ENCODE assay signal across 34 cellular contexts in genomic region chr3:162183440-162183839, GRCh38.
"Had no signal": no experiment of that assay in that cellular context is flagged by ENCODE, and none has a peak within 500 bp of the region (broad histone marks: within the 10 kb centered on the region; RNA-seq: fewer than 3 reads in every experiment).

No MANE protein-coding gene starts in this region.

- DNase-seq: activated effector memory CD4-positive, alpha-beta T cell treated with anti-CD3 and anti-CD28 coated beads, Interleukin-2, amount 50 U/mL, for 16 hours; activated effector memory CD4-positive, alpha-beta T cell treated with Interleukin-2 at 50 U/mL for 16 hours; activated gamma-delta T cell; activated gamma-delta T cell treated with Interleukin-2 at 50 U/mL for 16 hours; activated naive CD4-positive, alpha-beta T cell; activated naive CD4-positive, alpha-beta T cell treated with anti-CD3 and anti-CD28 coated beads for 36 hours; activated naive CD4-positive, alpha-beta T cell treated with anti-CD3 and anti-CD28 coated beads, Interleukin-2, amount 10 ng/mL, durations not matched to agents 7 days and 5 days; activated naive CD4-positive, alpha-beta T cell treated with anti-CD3 and anti-CD28 coated beads, Interleukin-2, amount 50 U/mL, for 16 hours; activated naive CD4-positive, alpha-beta T cell treated with Interleukin-2 at 50 U/mL for 16 hours; activated naive CD8-positive, alpha-beta T cell treated with anti-CD3 and anti-CD28 coated beads for 36 hours; activated naive CD8-positive, alpha-beta T cell treated with anti-CD3 and anti-CD28 coated beads, Interleukin-2, amount 10 ng/mL, durations not matched to agents 7 days and 5 days; activated naive CD8-positive, alpha-beta T cell treated with anti-CD3 and anti-CD28 coated beads, Interleukin-2, amount 50 U/mL, for 24 hours; activated T-cell treated with anti-CD3 and anti-CD28 coated beads, Interleukin-2, amount 50 U/mL, for 1 hour; activated T-cell treated with anti-CD3 and anti-CD28 coated beads, Interleukin-2, amount 50 U/mL, for 24 hours; activated T-cell treated with anti-CD3 and anti-CD28 coated beads, Interleukin-2, amount 50 U/mL, for 4 hours; activated T-cell treated with anti-CD3 and anti-CD28 coated beads, Interleukin-2, amount 50 U/mL, for 48 hours; activated T-cell treated with anti-CD3 and anti-CD28 coated beads, Interleukin-2, amount 50 U/mL, for 72 hours; adrenal gland; amniotic stem cell; amygdala; anterior cingulate cortex; aorta; body of pancreas; brain microvascular endothelial cell; caudate nucleus; central memory CD4-positive, alpha-beta T cell; cerebellar nuclear complex had no signal

- H3K27me3 ChIP-seq: adrenal gland, ascending aorta, body of pancreas, brain microvascular endothelial cell, breast epithelium, cardiac muscle cell had no signal

- FAIRE-seq: astrocyte, bronchial epithelial cell had no signal

- H3K27ac ChIP-seq: adrenal gland, ascending aorta, body of pancreas, brain microvascular endothelial cell, breast epithelium, cardiac muscle cell had no signal

- H3K4me1 ChIP-seq: adrenal gland, ascending aorta, body of pancreas, breast epithelium had no signal

- H3K9me3 ChIP-seq: adrenal gland, ascending aorta, body of pancreas had no signal

- H3K4me3 ChIP-seq: adrenal gland, ascending aorta, body of pancreas, breast epithelium, cardiac muscle cell had no signal

- H3K36me3 ChIP-seq: adrenal gland, ascending aorta, brain microvascular endothelial cell, breast epithelium, cardiac muscle cell had no signal

- ATAC-seq: activated naive CD4-positive, alpha-beta T cell treated with anti-CD3 and anti-CD28 coated beads, Interleukin-2, amount 50 U/mL, for 72 hours; activated naive CD8-positive, alpha-beta T cell treated with anti-CD3 and anti-CD28 coated beads, Interleukin-2, amount 50 U/mL, for 24 hours; activated T-cell treated with anti-CD3 and anti-CD28 coated beads, Interleukin-2, amount 50 U/mL, for 4 hours; activated T-cell treated with anti-CD3 and anti-CD28 coated beads, Interleukin-2, amount 50 U/mL, for 72 hours; activated T-helper 17 cell treated with anti-CD3 and anti-CD28 coated beads, Interleukin-2, amount 50 U/mL, for 72 hours; body of pancreas had no signal
